ENCODE assay signal across 37 cellular contexts in the genomic region with DNA sequence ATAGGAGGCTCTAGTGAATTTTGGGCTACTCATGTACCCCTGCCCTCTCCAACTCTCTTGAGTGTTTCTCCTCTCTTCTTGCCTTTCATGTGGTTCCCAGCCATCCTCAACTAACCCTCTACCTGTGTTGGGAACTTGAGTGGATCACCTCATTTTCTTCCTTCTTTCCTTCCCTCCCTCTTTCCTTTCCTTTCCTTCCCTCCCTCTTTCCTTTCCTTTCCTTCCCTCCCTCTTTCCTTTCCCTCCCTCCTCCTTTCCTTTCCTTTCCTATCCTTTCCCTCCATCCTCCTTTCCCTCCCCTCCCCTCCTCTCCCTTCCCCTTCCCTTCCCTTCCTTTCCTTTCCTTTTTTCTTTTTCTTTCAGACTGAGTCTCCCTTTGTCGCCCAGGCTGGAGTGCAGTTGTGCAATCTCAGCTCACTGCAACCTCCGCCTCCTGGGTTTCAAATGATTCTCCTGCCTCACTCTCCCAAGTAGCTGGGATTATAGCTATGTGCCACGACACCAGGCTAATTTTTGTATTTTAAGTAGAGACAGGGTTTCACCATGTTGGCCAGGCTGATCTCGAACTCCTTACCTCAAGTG.
"Had no signal": no experiment of that assay in that cellular context is flagged by ENCODE, and none has a peak within 500 bp of the region (broad histone marks: within the 10 kb centered on the region; RNA-seq: fewer than 3 reads in every experiment).

No MANE protein-coding gene starts in this region.

- FAIRE-seq: astrocyte, TTC549 had no signal

- H3K36me3 Mint-ChIP-seq: activated CD4-positive, alpha-beta memory T cell treated with anti-CD3 and anti-CD28 coated beads for 36 hours; activated naive CD4-positive, alpha-beta T cell treated with anti-CD3 and anti-CD28 coated beads, Interleukin-2, amount 50 U/mL, for 72 hours; activated naive CD8-positive, alpha-beta T cell treated with anti-CD3 and anti-CD28 coated beads for 36 hours had no signal

- H3K36me3 ChIP-seq: adrenal gland, brain microvascular endothelial cell, breast epithelium, WERI-Rb-1 had no signal

- H3K9me3 ChIP-seq: adrenal gland, body of pancreas, breast epithelium had no signal

- H3K27me3 Mint-ChIP-seq: activated B cell treated with CpG ODN at 0.5 μM for 24 hours; activated CD4-positive, alpha-beta memory T cell treated with anti-CD3 and anti-CD28 coated beads for 36 hours; activated CD4-positive, alpha-beta T cell treated with anti-CD3 and anti-CD28 coated beads, Interleukin-2, amount 10 ng/mL, durations not matched to agents 24 days and 14 days; activated T-helper 17 cell treated with anti-CD3 and anti-CD28 coated beads, Interleukin-2, amount 50 U/mL, for 72 hours had no signal

- H3K4me1 ChIP-seq: adrenal gland, breast epithelium had no signal

- DNase-seq: activated B cell treated with CpG ODN at 0.5 μM for 24 hours; activated CD4-positive, alpha-beta memory T cell treated with anti-CD3 and anti-CD28 coated beads for 36 hours; activated CD4-positive, alpha-beta T cell treated with anti-CD3 and anti-CD28 coated beads for 4 hours; activated CD4-positive, alpha-beta T cell treated with anti-CD3 and anti-CD28 coated beads, Interleukin-2, amount 10 ng/mL, durations not matched to agents 24 days and 14 days; activated CD4-positive, alpha-beta T cell treated with anti-CD3 and anti-CD28 coated beads, Interleukin-2, amount 50 U/mL, for 1 hour; activated CD4-positive, alpha-beta T cell treated with anti-CD3 and anti-CD28 coated beads, Interleukin-2, amount 50 U/mL, for 4 hours; activated CD4-positive, CD25-positive, alpha-beta regulatory T cell treated with anti-CD3 and anti-CD28 coated beads, Interleukin-2, amount 50 U/mL, for 72 hours; activated CD8-positive, alpha-beta memory T cell treated with anti-CD3 and anti-CD28 coated beads, Interleukin-2, amount 50 U/mL, for 4 hours; activated CD8-positive, alpha-beta T cell treated with anti-CD3 and anti-CD28 coated beads for 36 hours; activated effector memory CD4-positive, alpha-beta T cell treated with anti-CD3 and anti-CD28 coated beads, Interleukin-2, amount 50 U/mL, for 16 hours; activated gamma-delta T cell treated with Interleukin-2 at 50 U/mL for 16 hours; activated naive CD4-positive, alpha-beta T cell; activated naive CD4-positive, alpha-beta T cell treated with anti-CD3 and anti-CD28 coated beads for 36 hours; activated naive CD4-positive, alpha-beta T cell treated with anti-CD3 and anti-CD28 coated beads, Interleukin-2, amount 50 U/mL, for 16 hours; activated naive CD8-positive, alpha-beta T cell treated with anti-CD3 and anti-CD28 coated beads for 36 hours; activated T-cell treated with anti-CD3 and anti-CD28 coated beads for 4 hours; activated T-cell treated with anti-CD3 and anti-CD28 coated beads, Interleukin-2, amount 50 U/mL, for 1 hour; activated T-cell treated with anti-CD3 and anti-CD28 coated beads, Interleukin-2, amount 50 U/mL, for 4 hours; activated T-cell treated with anti-CD3 and anti-CD28 coated beads, Interleukin-2, amount 50 U/mL, for 72 hours; adrenal gland; amniotic stem cell; aorta; body of pancreas; brain microvascular endothelial cell; central memory CD4-positive, alpha-beta T cell; T-helper 1 cell; T-helper 2 cell; T-helper 9 cell; WERI-Rb-1 had no signal

- H3K9me3 Mint-ChIP-seq: activated B cell treated with CpG ODN at 0.5 μM for 24 hours; activated CD4-positive, alpha-beta T cell treated with anti-CD3 and anti-CD28 coated beads, Interleukin-2, amount 10 ng/mL, durations not matched to agents 24 days and 14 days; activated naive CD4-positive, alpha-beta T cell treated with anti-CD3 and anti-CD28 coated beads for 36 hours; activated T-cell treated with anti-CD3 and anti-CD28 coated beads, Interleukin-2, amount 50 U/mL, for 4 hours; activated T-helper 1 cell treated with anti-CD3 and anti-CD28 coated beads, Interleukin-12 subunit alpha, Interleukin-12 subunit beta, Interleukin-2, Interleukin-4 antibody, amounts not matched to agents 30 ng/mL and 10 ng/mL and 1 ng/mL, durations not matched to agents 14 hours and 24 hours and 36 hours; T-helper 1 cell treated with Interleukin-12 subunit alpha and Interleukin-12 subunit beta and Interleukin-4 antibody, amounts not matched to agents 30 μg/mL and 1 μg/mL, for 36 hours; T-helper 2 cell treated with Interferon-gamma antibody and Interleukin-4, amounts not matched to agents 5 μg/mL and 100 μg/mL, for 36 hours had no signal

- H3K27ac ChIP-seq: adrenal gland, brain microvascular endothelial cell, breast epithelium, WERI-Rb-1 had no signal

- H3K27ac Mint-ChIP-seq: activated B cell treated with CpG ODN at 0.5 μM for 24 hours; activated CD4-positive, alpha-beta memory T cell treated with anti-CD3 and anti-CD28 coated beads for 36 hours; activated CD4-positive, alpha-beta T cell treated with anti-CD3 and anti-CD28 coated beads, Interleukin-2, amount 10 ng/mL, durations not matched to agents 24 days and 14 days; activated CD8-positive, alpha-beta T cell treated with anti-CD3 and anti-CD28 coated beads for 36 hours; activated naive CD4-positive, alpha-beta T cell treated with anti-CD3 and anti-CD28 coated beads for 36 hours; activated naive CD4-positive, alpha-beta T cell treated with anti-CD3 and anti-CD28 coated beads, Interleukin-2, amount 50 U/mL, for 72 hours; activated naive CD8-positive, alpha-beta T cell treated with anti-CD3 and anti-CD28 coated beads for 36 hours; activated T-cell treated with anti-CD3 and anti-CD28 coated beads, Interleukin-2, amount 50 U/mL, for 72 hours; activated T-helper 1 cell treated with anti-CD3 and anti-CD28 coated beads, Interleukin-12 subunit alpha, Interleukin-12 subunit beta, Interleukin-2, Interleukin-4 antibody, amounts not matched to agents 30 ng/mL and 10 ng/mL and 1 ng/mL, durations not matched to agents 14 hours and 24 hours and 36 hours; activated T-helper 17 cell treated with anti-CD3 and anti-CD28 coated beads, Interleukin-2, amount 50 U/mL, for 72 hours; T-helper 1 cell treated with Interleukin-12 subunit alpha and Interleukin-12 subunit beta and Interleukin-4 antibody, amounts not matched to agents 30 μg/mL and 1 μg/mL, for 36 hours; T-helper 2 cell treated with Interferon-gamma antibody and Interleukin-4, amounts not matched to agents 5 μg/mL and 100 μg/mL, for 36 hours had no signal

- H3K27me3 ChIP-seq: adrenal gland, body of pancreas, brain microvascular endothelial cell, breast epithelium had no signal

- H3K4me1 Mint-ChIP-seq: activated B cell treated with CpG ODN at 0.5 μM for 24 hours; activated CD4-positive, alpha-beta T cell treated with anti-CD3 and anti-CD28 coated beads, Interleukin-2, amount 10 ng/mL, durations not matched to agents 24 days and 14 days; activated naive CD8-positive, alpha-beta T cell treated with anti-CD3 and anti-CD28 coated beads for 36 hours; activated T-helper 17 cell treated with anti-CD3 and anti-CD28 coated beads, Interleukin-2, amount 50 U/mL, for 72 hours had no signal

- H3K4me3 Mint-ChIP-seq: activated B cell treated with CpG ODN at 0.5 μM for 24 hours; activated CD4-positive, alpha-beta memory T cell treated with anti-CD3 and anti-CD28 coated beads for 36 hours; activated CD4-positive, alpha-beta T cell treated with anti-CD3 and anti-CD28 coated beads, Interleukin-2, amount 10 ng/mL, durations not matched to agents 24 days and 14 days; activated CD8-positive, alpha-beta T cell treated with anti-CD3 and anti-CD28 coated beads for 36 hours; activated naive CD4-positive, alpha-beta T cell treated with anti-CD3 and anti-CD28 coated beads for 36 hours; activated naive CD8-positive, alpha-beta T cell treated with anti-CD3 and anti-CD28 coated beads for 36 hours; activated T-cell treated with anti-CD3 and anti-CD28 coated beads, Interleukin-2, amount 50 U/mL, for 4 hours; activated T-cell treated with anti-CD3 and anti-CD28 coated beads, Interleukin-2, amount 50 U/mL, for 72 hours; activated T-helper 1 cell treated with anti-CD3 and anti-CD28 coated beads, Interleukin-12 subunit alpha, Interleukin-12 subunit beta, Interleukin-2, Interleukin-4 antibody, amounts not matched to agents 30 ng/mL and 10 ng/mL and 1 ng/mL, durations not matched to agents 14 hours and 24 hours and 36 hours; activated T-helper 17 cell treated with anti-CD3 and anti-CD28 coated beads, Interleukin-2, amount 50 U/mL, for 72 hours; T-helper 1 cell treated with Interleukin-12 subunit alpha and Interleukin-12 subunit beta and Interleukin-4 antibody, amounts not matched to agents 30 μg/mL and 1 μg/mL, for 36 hours; T-helper 2 cell treated with Interferon-gamma antibody and Interleukin-4, amounts not matched to agents 5 μg/mL and 100 μg/mL, for 36 hours had no signal

- H3K4me3 ChIP-seq: adrenal gland, body of pancreas, breast epithelium had no signal
